In genomic region chr21:33943293-33943692, GRCh38 we compare ENCODE assay signal across 20 cellular contexts. TPM values are rescaled to one million over a fixed set of nuclear protein-coding genes. Genes with fewer than 3 reads are reported as not detected.
DNase-seq lines count a peak whose midpoint lies in the region; ATAC-seq and TF ChIP-seq lines count a peak whose summit lies in the region.
"Had no signal": no experiment of that assay in that cellular context is flagged by ENCODE, and none has a peak within 500 bp of the region (broad histone marks: within the 10 kb centered on the region; RNA-seq: fewer than 3 reads in every experiment).

No MANE protein-coding gene starts in this region.

- WGBS in GM23248 (ENCODE audit: low coverage in 1 of 2, low lambda C conversion rate in 2 of 2, missing lambda C conversion rate in 2 of 2), 2 experiments, result 92 to 94% methylated on average over 2 of the region's 2 CpGs

- peaks cover 17% of the 10 kb centered on the region for H3K9me3 Mint-ChIP-seq in activated naive CD8-positive, alpha-beta T cell treated with anti-CD3 and anti-CD28 coated beads, Interleukin-2, amount 50 U/mL, for 24 hours

- ATAC-seq in activated naive CD8-positive, alpha-beta T cell treated with anti-CD3 and anti-CD28 coated beads, Interleukin-2, amount 50 U/mL, for 24 hours, result no peak
- no peak for ATAC-seq in GM21528 (IDR thresholded peaks at IDR 0.05; ENCODE audit: low FRiP score, unreplicated experiment)
- ATAC-seq: SK-N-SH treated with all-trans-retinoic acid at 6 μM for 48 hours had no signal

- H3K4me1 ChIP-seq in GM23248 (ENCODE audit: insufficient read depth), result peaks cover 13% of the 10 kb centered on the region

- H2AFZ ChIP-seq in GM23248, result no peak overlapping the region

- no peaks in the 10 kb centered on the region for H3K27me3 ChIP-seq in GM23248 (replicated peaks; ENCODE audit: insufficient read depth)
- H3K27me3 ChIP-seq: BLaER1 had no signal

- no peak overlapping the region for H3K4me3 ChIP-seq in GM23248
- no peak overlapping the region for H3K4me3 ChIP-seq in coronary artery
- H3K4me3 ChIP-seq: BLaER1 had no signal

- H3K27ac ChIP-seq in GM23248, result no peak overlapping the region
- H3K27ac ChIP-seq in coronary artery, result no peak overlapping the region
- H3K27ac ChIP-seq: BLaER1 had no signal

- H3K36me3 ChIP-seq in GM23248 (ENCODE audit: low read depth), result no peaks in the 10 kb centered on the region
- H3K36me3 ChIP-seq: BLaER1 had no signal

- H3K9ac ChIP-seq in GM23248, result no peak overlapping the region
- H3K9ac ChIP-seq: BLaER1 had no signal

- H3K4me3 Mint-ChIP-seq in activated naive CD8-positive, alpha-beta T cell treated with anti-CD3 and anti-CD28 coated beads, Interleukin-2, amount 50 U/mL, for 24 hours, result no peak overlapping the region

- H3K9me2 ChIP-seq in GM23248 (ENCODE audit: insufficient read depth), result no peaks in the 10 kb centered on the region

- H3K27me3 Mint-ChIP-seq in activated naive CD8-positive, alpha-beta T cell treated with anti-CD3 and anti-CD28 coated beads, Interleukin-2, amount 50 U/mL, for 24 hours, result peaks cover 4% of the 10 kb centered on the region

- H3K9me3 ChIP-seq in GM23248 (ENCODE audit: low read depth), result no peaks in the 10 kb centered on the region

- no peaks in the 10 kb centered on the region for H3K79me2 ChIP-seq in GM23248 (ENCODE audit: insufficient read depth)

- H4K20me1 ChIP-seq in GM23248 (ENCODE audit: insufficient read depth), result no peaks in the 10 kb centered on the region
- H4K20me1 ChIP-seq: BLaER1 had no signal

- no peak overlapping the region for H3K4me2 ChIP-seq in GM23248 (ENCODE audit: unreplicated experiment)
- H3K4me2 ChIP-seq: BLaER1 had no signal

- peak overlapping the region; percentile 46 for H3K27ac Mint-ChIP-seq in activated naive CD8-positive, alpha-beta T cell treated with anti-CD3 and anti-CD28 coated beads, Interleukin-2, amount 50 U/mL, for 24 hours

- H3K36me3 Mint-ChIP-seq in activated naive CD8-positive, alpha-beta T cell treated with anti-CD3 and anti-CD28 coated beads, Interleukin-2, amount 50 U/mL, for 24 hours (ENCODE audit: low read depth), result peaks cover 36% of the 10 kb centered on the region

- peaks cover 9% of the 10 kb centered on the region; the same call in 1 of the 2 replicates for H3F3A ChIP-seq in GM23248 (ENCODE audit: insufficient read depth)

- no peak for TF ChIP-seq CTCF in coronary artery (IDR thresholded peaks at IDR 0.05)

- H3K4me1 Mint-ChIP-seq in activated naive CD8-positive, alpha-beta T cell treated with anti-CD3 and anti-CD28 coated beads, Interleukin-2, amount 50 U/mL, for 24 hours, result peaks cover 82% of the 10 kb centered on the region

- peak; percentile 14 for DNase-seq in stimulated activated CD4-positive, alpha-beta T cell treated with anti-CD3 and anti-CD28 coated beads, Interleukin-1b, Interleukin-23, amount 100 ng/mL, for 48 hours
- DNase-seq in stimulated activated CD4-positive, alpha-beta T cell treated with anti-CD3 and anti-CD28 coated beads, Interleukin-2, amount 100 ng/mL, for 48 hours, result no peak
- DNase-seq in NCI-H345 treated with DMSO at 0.1 percent for 48 hours (lab: John Stamatoyannopoulos, UW; ENCODE audit: unreplicated experiment) (peak; percentile 99), GM23248 (no peak), coronary artery (ENCODE audit: low spot score) (no peak), HuH-7 (ENCODE audit: low spot score) (no peak)
- no peak for DNase-seq in activated naive CD8-positive, alpha-beta T cell treated with anti-CD3 and anti-CD28 coated beads, Interleukin-2, amount 50 U/mL, for 24 hours
- DNase-seq: activated CD4-positive, alpha-beta T cell treated with anti-CD3 and anti-CD28 coated beads, Interleukin-2, amount 50 U/mL, for 4 hours; activated naive CD4-positive, alpha-beta T cell treated with Interleukin-2 at 50 U/mL for 16 hours; aorta; GF-D8; HCEC 1CT; NCI-H1092 treated with DMSO at 0.1 percent for 48 hours; NCI-H446; occipital lobe; small intestine; stimulated activated CD4-positive, alpha-beta T cell treated with anti-CD3 and anti-CD28 coated beads, Interleukin-4, amount 100 ng/mL, for 24 hours had no signal

- in situ Hi-C loops in GM23248 (cut with MboI), result no loop called here

RNA-seq across cellular contexts. Expression of gene ATP5PO, which starts 27.7 kb away (rescaled TPM):
- 91.4 and 122 TPM in 2 replicates for total RNA-seq in GM23248 (2014; rRNA removed; shearing (Covaris generic))
- polyA plus RNA-seq in GM23248 (2016; fragmentation: Nextera tagmentation; extraction: Ambion mirVana), result 236 and 237 TPM in 2 replicates

Comparison
In these comparisons a context has a peak if more than half of its experiments do, and no peak if none do; other contexts are left out.
1. DNase-seq: peak in stimulated activated CD4-positive, alpha-beta T cell treated with anti-CD3 and anti-CD28 coated beads, Interleukin-1b, Interleukin-23, amount 100 ng/mL, for 48 hours (single experiment) and NCI-H345 treated with DMSO at 0.1 percent for 48 hours (single experiment); none in stimulated activated CD4-positive, alpha-beta T cell treated with anti-CD3 and anti-CD28 coated beads, Interleukin-2, amount 100 ng/mL, for 48 hours (0 of 2), activated naive CD8-positive, alpha-beta T cell treated with anti-CD3 and anti-CD28 coated beads, Interleukin-2, amount 50 U/mL, for 24 hours (single experiment), GM23248 (single experiment), coronary artery (single experiment) and HuH-7 (single experiment).